In genomic region chr2:84947010-84947593, GRCh38 we compare ENCODE assay signal across 14 cellular contexts. TPM values are rescaled to one million over a fixed set of nuclear protein-coding genes. Genes with fewer than 3 reads are reported as not detected.
A peak's percentile ranks its signal among the peaks of the same experiment; 100 is the strongest.
DNase-seq lines count a peak whose midpoint lies in the region; ATAC-seq, FAIRE-seq and TF ChIP-seq lines count a peak whose summit lies in the region.
"Had no signal": no experiment of that assay in that cellular context is flagged by ENCODE, and none has a peak within 500 bp of the region (broad histone marks: within the 10 kb centered on the region; RNA-seq: fewer than 3 reads in every experiment).

No MANE protein-coding gene starts in this region.

- no peaks in the 10 kb centered on the region for H3K36me3 ChIP-seq in SK-N-SH (replicated peaks in 1 of 2; ENCODE audit: control insufficient read depth in 1 of 2, insufficient read depth in 2 of 2, low read length in 1 of 2)
- no peaks in the 10 kb centered on the region for H3K36me3 ChIP-seq in OCI-LY1 (ENCODE audit: insufficient read depth, low read length)
- H3K36me3 ChIP-seq in GM12878 (ENCODE audit: control insufficient read depth in 2 of 2, insufficient read depth in 2 of 2, low read length in 1 of 2) = peaks cover 0 to 3% of the 10 kb centered on the region in 2 experiments; a peak in 2 of 4 replicates
- no peaks in the 10 kb centered on the region for H3K36me3 ChIP-seq in endodermal cell (ENCODE audit: control insufficient read depth, insufficient read depth, low read length)
- H3K36me3 ChIP-seq in GM23338 (ENCODE audit: insufficient read depth) = no peaks in the 10 kb centered on the region
- H3K36me3 ChIP-seq: HAP-1, right atrium auricular region had no signal

- H3K27me3 Mint-ChIP-seq in nephron progenitor cell (ENCODE audit: low read depth, poor library complexity) (peaks cover 7% of the 10 kb centered on the region), endodermal cell (ENCODE audit: insufficient read depth) (no peaks in the 10 kb centered on the region), GM23338 (ENCODE audit: insufficient read depth, low read depth, poor library complexity) (peaks cover 6% of the 10 kb centered on the region)

- H3K9me3 ChIP-seq in SK-N-SH = no peaks in the 10 kb centered on the region
- no peaks in the 10 kb centered on the region for H3K9me3 ChIP-seq in OCI-LY1 (ENCODE audit: low read length)
- no peaks in the 10 kb centered on the region for H3K9me3 ChIP-seq in GM12878 (replicated peaks; ENCODE audit: control insufficient read depth, insufficient read depth, low read length)
- no peaks in the 10 kb centered on the region for H3K9me3 ChIP-seq in endodermal cell (ENCODE audit: control insufficient read depth, low read length)
- H3K9me3 ChIP-seq: HAP-1, right atrium auricular region, testis had no signal

- no peak overlapping the region for H3K4me3 ChIP-seq in SK-N-SH (ENCODE audit: low read depth in 2 of 2, low read length in 1 of 2)
- H3K4me3 ChIP-seq in OCI-LY1 (ENCODE audit: low read depth, low read length, poor library complexity, severe bottlenecking) = no peak overlapping the region
- peak overlapping the region; percentile 62 for H3K4me3 ChIP-seq in GM12878
- H3K4me3 ChIP-seq in endodermal cell (ENCODE audit: low read length) = no peak overlapping the region
- H3K4me3 ChIP-seq in GM23338 = no peak overlapping the region
- H3K4me3 ChIP-seq: HAP-1, right atrium auricular region, testis had no signal

- H3F3A ChIP-seq in SK-N-SH (replicated peaks; ENCODE audit: insufficient read depth) (peaks cover 7% of the 10 kb centered on the region), OCI-LY1 (ENCODE audit: insufficient read depth, low read length) (no peaks in the 10 kb centered on the region), GM23338 (replicated peaks; ENCODE audit: low read depth) (0 out of 2 replicates have a peak, but pooled peaks cover 3% of the 10 kb centered on the region)

- no TSS peak for BruUV-seq in GM12878 (replicated peaks; lab: Mats Ljungman, UMichigan)

- H3K9me2 ChIP-seq in SK-N-SH (no peaks in the 10 kb centered on the region), OCI-LY1 (ENCODE audit: low read depth, low read length) (no peaks in the 10 kb centered on the region), GM23338 (ENCODE audit: insufficient read depth) (no peaks in the 10 kb centered on the region)

- 83% methylated on average over 10 of the region's 10 CpGs for WGBS in SK-N-SH (ENCODE audit: low lambda C conversion rate)
- WGBS in GM12878 (ENCODE audit: insufficient coverage, insufficient replicate concordance, low lambda C conversion rate, missing lambda C conversion rate) = 82% methylated on average over 10 of the region's 10 CpGs
- 85 to 86% methylated on average over 8 to 10 of the region's 10 CpGs for WGBS in endodermal cell (ENCODE audit: insufficient coverage in 1 of 2, insufficient read length in 1 of 2), 2 experiments

- TF ChIP-seq EP300 in SK-N-SH (IDR thresholded peaks at IDR 0.05; ENCODE audit: borderline replicate concordance in 1 of 2, low read depth in 1 of 2, low read length in 1 of 2) (no peak), GM12878 (IDR thresholded peaks at IDR 0.05; ENCODE audit: borderline replicate concordance in 1 of 2, control insufficient read depth in 1 of 2, low read depth in 2 of 2, low read length in 2 of 2) (no peak)

- H3K4me3 Mint-ChIP-seq in nephron progenitor cell (no peak overlapping the region), endodermal cell (no peak overlapping the region), GM23338 (no peak overlapping the region)

- POLR2A ChIA-PET in SK-N-SH (lab: Yijun Ruan, JAX) = no interaction called here
- POLR2A ChIA-PET in GM12878 (lab: Charles Lee) = interaction anchor here (0.6 to 14.1 kb wide), 19 partner anchors 9 to 490 kb away, joined by 3 to 265 read pairs (median 6); partner anchors contain the start of genes KCMF1 and TMSB10

- H3K4me2 ChIP-seq in SK-N-SH (no peak overlapping the region), OCI-LY1 (ENCODE audit: low read length) (peak overlapping the region; percentile 57; the same call in 1 of the 2 replicates), GM12878 (ENCODE audit: control insufficient read depth, insufficient read depth) (peak overlapping the region; percentile 87), GM23338 (no peak overlapping the region)

- intact Hi-C loops in GM12878 (cut with micrococcal nuclease; ENCODE audit: unreplicated experiment) = no loop called here

- no peaks in the 10 kb centered on the region for H3K27me3 ChIP-seq in SK-N-SH (ENCODE audit: insufficient read depth)
- H3K27me3 ChIP-seq in OCI-LY1 (ENCODE audit: insufficient read depth, low read length) = no peaks in the 10 kb centered on the region
- H3K27me3 ChIP-seq in GM12878 (replicated peaks in 1 of 2; ENCODE audit: control insufficient read depth in 2 of 2, insufficient read depth in 2 of 2, low read length in 1 of 2) = no peaks in the 10 kb centered on the region
- H3K27me3 ChIP-seq in endodermal cell (ENCODE audit: control insufficient read depth, insufficient read depth, low read length, poor library complexity, severe bottlenecking) = no peaks in the 10 kb centered on the region
- H3K27me3 ChIP-seq in GM23338 (ENCODE audit: insufficient read depth) = no peaks in the 10 kb centered on the region
- H3K27me3 ChIP-seq: right atrium auricular region, testis had no signal

- H4K20me1 ChIP-seq in SK-N-SH (ENCODE audit: insufficient read depth) = no peaks in the 10 kb centered on the region
- no peaks in the 10 kb centered on the region for H4K20me1 ChIP-seq in OCI-LY1 (ENCODE audit: insufficient read depth, low read length)
- no peaks in the 10 kb centered on the region for H4K20me1 ChIP-seq in GM12878 (ENCODE audit: control insufficient read depth, insufficient read depth)
- H4K20me1 ChIP-seq in GM23338 (replicated peaks; ENCODE audit: insufficient read depth) = no peaks in the 10 kb centered on the region; the same call in 1 of the 2 replicates

- H3K9ac ChIP-seq in SK-N-SH (peak overlapping the region; percentile 25; the same call in 1 of the 2 replicates), OCI-LY1 (ENCODE audit: low read length) (peak overlapping the region; percentile 42; the same call in 1 of the 2 replicates), GM12878 (ENCODE audit: control insufficient read depth, insufficient read depth, low read length) (peak overlapping the region; percentile 36; the same call in 1 of the 2 replicates), endodermal cell (ENCODE audit: extremely low read depth, low read length, poor library complexity, severe bottlenecking) (no peak overlapping the region)

- no peak overlapping the region for H2AFZ ChIP-seq in SK-N-SH (ENCODE audit: low read depth)
- no peak overlapping the region for H2AFZ ChIP-seq in OCI-LY1 (ENCODE audit: low read length)
- H2AFZ ChIP-seq in GM12878 (ENCODE audit: control insufficient read depth, low read depth, low read length) = no peak overlapping the region
- H2AFZ ChIP-seq in GM23338 = no peak overlapping the region

- SMC1A ChIA-PET in GM12878 (lab: Charles Lee; ENCODE audit: uncharacterized antibody, unreplicated experiment) = interaction anchor here (0.7 to 22.1 kb wide), 14 partner anchors 9 to 206 kb away, joined by 3 to 378 read pairs (median 14); partner anchors contain the start of gene KCMF1

- H3K27ac ChIP-seq in SK-N-SH (ENCODE audit: low read depth in 2 of 2, low read length in 1 of 2) (peak overlapping the region in 1 of 2 experiments; percentile 75; a peak in 2 of 4 replicates), OCI-LY1 (ENCODE audit: low read depth, low read length, poor library complexity, severe bottlenecking) (peak overlapping the region; percentile 92), GM12878 (ENCODE audit: control insufficient read depth, insufficient read depth) (peak overlapping the region; percentile 100), endodermal cell (ENCODE audit: low read depth, low read length) (no peak overlapping the region), GM23338 (ENCODE audit: low read depth) (no peak overlapping the region)
- H3K27ac ChIP-seq: 22Rv1, right atrium auricular region, testis had no signal

- H3K27ac Mint-ChIP-seq in nephron progenitor cell = peak overlapping the region; percentile 83
- H3K27ac Mint-ChIP-seq in endodermal cell = no peak overlapping the region
- no peak overlapping the region for H3K27ac Mint-ChIP-seq in GM23338

- CTCF ChIA-PET in SK-N-SH (lab: Yijun Ruan, JAX) (interaction anchor here (1.2 to 9.0 kb wide), 2 partner anchors 11 to 21 kb away, joined by 3 to 78 read pairs; no protein-coding TSS in a partner anchor), GM12878 (lab: Yijun Ruan, JAX) (interaction anchor here (0.7 to 11.7 kb wide), 20 partner anchors 9 to 354 kb away, joined by 3 to 275 read pairs (median 4); partner anchors contain the start of gene KCMF1)

- no peak for FAIRE-seq in GM12878 (lab: Jason Lieb, UNC)
- FAIRE-seq: TTC549 had no signal

- TF ChIP-seq RAD21 in SK-N-SH (IDR thresholded peaks at IDR 0.05; ENCODE audit: low read length) (no peak), GM12878 (IDR thresholded peaks at IDR 0.05; ENCODE audit: insufficient read depth, low read depth, low read length) (no peak)

- no peaks in the 10 kb centered on the region; the same call in 1 of the 2 replicates for H3K79me2 ChIP-seq in SK-N-SH (ENCODE audit: insufficient read depth)
- no peaks in the 10 kb centered on the region for H3K79me2 ChIP-seq in OCI-LY1 (ENCODE audit: insufficient read depth, low read length)
- H3K79me2 ChIP-seq in GM12878 (ENCODE audit: control insufficient read depth, insufficient read depth, low read length) = peaks cover 56% of the 10 kb centered on the region
- H3K79me2 ChIP-seq in GM23338 (replicated peaks; ENCODE audit: insufficient read depth) = no peaks in the 10 kb centered on the region

- no peaks in the 10 kb centered on the region for H3K36me3 Mint-ChIP-seq in nephron progenitor cell (ENCODE audit: low read depth)
- H3K36me3 Mint-ChIP-seq in endodermal cell (ENCODE audit: low read depth) = no peaks in the 10 kb centered on the region
- H3K36me3 Mint-ChIP-seq in GM23338 (ENCODE audit: low read depth) = no peaks in the 10 kb centered on the region

- no peak for TF ChIP-seq POLR2A in GM12878 (IDR thresholded peaks at IDR 0.05; ENCODE audit: low read depth, low read length)

- ATAC-seq in SK-N-SH treated with all-trans-retinoic acid at 6 μM for 48 hours (no peak), GM12878 (no peak), GM23338 (no peak)

- RAD21 ChIA-PET in GM12878 (lab: Charles Lee; ENCODE audit: unreplicated experiment) = interaction anchor here (0.7 to 10.8 kb wide), 14 partner anchors 9 to 353 kb away, joined by 3 to 300 read pairs (median 14); partner anchors contain the start of gene KCMF1

- H3K9me3 Mint-ChIP-seq in nephron progenitor cell = no peaks in the 10 kb centered on the region
- no peaks in the 10 kb centered on the region for H3K9me3 Mint-ChIP-seq in endodermal cell
- H3K9me3 Mint-ChIP-seq in GM23338 = no peaks in the 10 kb centered on the region; the same call in 2 of the 3 replicates

- TF ChIP-seq CTCF in SK-N-SH (IDR thresholded peaks at IDR 0.05) (no peak), OCI-LY1 (IDR thresholded peaks at IDR 0.05; ENCODE audit: low read length) (no peak), GM12878 (IDR thresholded peaks at IDR 0.05 in 2 of 3, conservative IDR thresholded peaks at IDR 0.05 in 1 of 3; ENCODE audit: control insufficient read depth in 2 of 3, extremely low read depth in 1 of 3, insufficient read depth in 1 of 3, low read depth in 3 of 3, low read length in 3 of 3) (no peak), nephron progenitor cell (IDR thresholded peaks at IDR 0.05) (no peak), endodermal cell (conservative IDR thresholded peaks at IDR 0.05) (no peak), GM23338 (conservative IDR thresholded peaks at IDR 0.05; ENCODE audit: low read depth in 2 of 2) (no peak)

- in situ Hi-C loops in GM12878 (cut with MboI) (loop anchor here (25.0 kb wide), 1 partner anchor 1490 kb away; the partner anchor contains the start of gene KDM3A), KBM-7 (cut with MboI; ENCODE audit: low pct_unique_long_range_greater_than_20kb, low sequenced_read_pairs) (no loop called here)

- H3K4me1 ChIP-seq in SK-N-SH (ENCODE audit: control insufficient read depth in 1 of 2, insufficient read depth in 2 of 2, low read depth in 1 of 2, low read length in 1 of 2) (peaks cover 0 to 9% of the 10 kb centered on the region in 2 experiments; a peak in 1 of 4 replicates), OCI-LY1 (ENCODE audit: insufficient read depth, low read length, severe bottlenecking) (peaks cover 21% of the 10 kb centered on the region), GM12878 (ENCODE audit: control insufficient read depth, insufficient read depth, low read length) (peaks cover 24% of the 10 kb centered on the region), endodermal cell (ENCODE audit: control insufficient read depth, insufficient read depth, low read length) (no peaks in the 10 kb centered on the region), GM23338 (ENCODE audit: insufficient read depth) (peaks cover 8% of the 10 kb centered on the region; the same call in 1 of the 2 replicates)
- H3K4me1 ChIP-seq: HAP-1, right atrium auricular region, testis had no signal

- H3K4me1 Mint-ChIP-seq in nephron progenitor cell (no peaks in the 10 kb centered on the region), endodermal cell (peaks cover 4% of the 10 kb centered on the region), GM23338 (peaks cover 17% of the 10 kb centered on the region)

- DNase-seq in SK-N-SH (no peak), GM12878 (ENCODE audit: low read depth, low spot score) (no peak), nephron progenitor cell (no peak), endodermal cell (no peak), GM23338 (ENCODE audit: low spot score) (no peak), KBM-7 (no peak)
- DNase-seq: NCI-H2081 treated with DMSO at 0.1 percent for 48 hours, testis had no signal

RNA-seq across cellular contexts. Expression of gene KCMF1, which starts 23.9 kb away (rescaled TPM):
- 37.0 and 51.2 TPM in 2 replicates for polyA plus RNA-seq in SK-N-SH (2012; rRNA removed)
- polyA plus RNA-seq in SK-N-SH (2012; cell fraction: cytosol; rRNA removed) = 51.9 and 60.8 TPM in 2 replicates
- polyA plus RNA-seq in SK-N-SH (2012; cell fraction: nucleus; rRNA removed) = 13.7 and 27.2 TPM in 2 replicates
- total RNA-seq in GM12878 (2013; cell fraction: nucleolus; rRNA removed) = 33.2 and 42.8 TPM in 2 replicates
- total RNA-seq in GM12878 (2014; rRNA removed) = 38.8 and 45.1 TPM in 2 replicates
- total RNA-seq in GM12878 (2014; rRNA removed; fragmentation: Illumina TruSeq; extraction: Trizol) = 48.2 and 51.8 TPM in 2 replicates
- total RNA-seq in GM12878 (2021) = 77.1 and 82.5 TPM in 2 replicates
- polyA plus RNA-seq in GM12878 (2011; ENCODE audit: low read depth) = 20.8 TPM
- 124 and 137 TPM in 2 replicates for polyA plus RNA-seq in GM12878 (2011; rRNA removed)
- polyA plus RNA-seq in GM12878 (2011; cell fraction: cytosol; rRNA removed) = 57.2 and 79.4 TPM in 2 replicates
- polyA plus RNA-seq in GM12878 (2011; cell fraction: nucleus; rRNA removed) = 49.0 and 62.0 TPM in 2 replicates
- polyA plus RNA-seq in GM12878 (2012) = 39.3 and 61.9 TPM in 2 replicates
- polyA plus RNA-seq in GM12878 (2014; fragmentation: Illumina TruSeq; extraction: Trizol) = 48.2 and 72.3 TPM in 2 replicates
- 1 to 10 TPM; 8.4 to 9.8 TPM for polyA plus RNA-seq in GM12878 (2014; fragmentation: Nextera tagmentation; extraction: Ambion mirVana)
- 43.1 and 47.1 TPM in 2 replicates for polyA plus RNA-seq in GM12878 (2014; rRNA removed)
- 10 to 100 TPM; 27.2 to 30.6 TPM for polyA plus RNA-seq in GM12878 (2016; fragmentation: Nextera tagmentation; extraction: Ambion mirVana)
- polyA minus RNA-seq in GM12878 (2011; rRNA and poly(A)+ RNA removed) = 67.5 and 162 TPM in 2 replicates
- polyA minus RNA-seq in GM12878 (2011; cell fraction: cytosol; rRNA and poly(A)+ RNA removed) = 26.2 and 45.2 TPM in 2 replicates
- polyA minus RNA-seq in GM12878 (2011; cell fraction: nucleus; rRNA and poly(A)+ RNA removed) = 12.5 and 16.6 TPM in 2 replicates
- total RNA-seq in endodermal cell = 10 to 100 TPM; 71.8 to 86.8 TPM
- polyA plus RNA-seq in endodermal cell (2013, experiment 1 of 2) = 77.4 TPM
- 68.3 TPM for polyA plus RNA-seq in endodermal cell (2013, experiment 2 of 2)
- total RNA-seq in GM23338 (2014; rRNA removed; shearing (Covaris generic)) = 120 and 129 TPM in 2 replicates
- 29.3 and 39.4 TPM in 2 replicates for polyA plus RNA-seq in GM23338 (2016; fragmentation: Nextera tagmentation; extraction: Ambion mirVana)

RNA-seq across cellular contexts. Expression of gene TMSB10, which starts 41.6 kb away (rescaled TPM):
- polyA plus RNA-seq in SK-N-SH (2012; rRNA removed) (3,924 and 7,920 TPM in 2 replicates), GM12878 (2011; rRNA removed) (1,406 and 1,750 TPM in 2 replicates), GM12878 (2014; fragmentation: Illumina TruSeq; extraction: Trizol) (3,467 and 4,619 TPM in 2 replicates), GM12878 (2014; fragmentation: Nextera tagmentation; extraction: Ambion mirVana) (1,000 to 10,000 TPM; 2,817 to 3,116 TPM), GM12878 (2014; rRNA removed) (3,894 and 4,860 TPM in 2 replicates), GM12878 (2016; fragmentation: Nextera tagmentation; extraction: Ambion mirVana) (1,000 to 10,000 TPM; 3,322 to 3,441 TPM), GM23338 (2016; fragmentation: Nextera tagmentation; extraction: Ambion mirVana) (2,942 and 3,166 TPM in 2 replicates)
- polyA plus RNA-seq in SK-N-SH (2012; cell fraction: cytosol; rRNA removed) = 5,618 and 8,173 TPM in 2 replicates
- 1,784 and 3,464 TPM in 2 replicates for polyA plus RNA-seq in SK-N-SH (2012; cell fraction: nucleus; rRNA removed)
- 67.1 and 76.3 TPM in 2 replicates for total RNA-seq in GM12878 (2013; cell fraction: nucleolus; rRNA removed)
- total RNA-seq in GM12878 (2014; rRNA removed) (3,507 and 4,221 TPM in 2 replicates), GM12878 (2014; rRNA removed; fragmentation: Illumina TruSeq; extraction: Trizol) (4,753 and 4,822 TPM in 2 replicates), GM12878 (2021) (2,058 and 2,139 TPM in 2 replicates), endodermal cell (1,000 to 10,000 TPM; 2,719 to 2,976 TPM)
- 6,013 TPM for polyA plus RNA-seq in GM12878 (2011; ENCODE audit: low read depth)
- 3,271 and 3,283 TPM in 2 replicates for polyA plus RNA-seq in GM12878 (2011; cell fraction: cytosol; rRNA removed)
- polyA plus RNA-seq in GM12878 (2011; cell fraction: nucleus; rRNA removed) = 1,725 and 2,378 TPM in 2 replicates
- 2,269 and 3,344 TPM in 2 replicates for polyA plus RNA-seq in GM12878 (2012)
- polyA minus RNA-seq in GM12878 (2011; rRNA and poly(A)+ RNA removed) = 292 and 578 TPM in 2 replicates
- polyA minus RNA-seq in GM12878 (2011; cell fraction: cytosol; rRNA and poly(A)+ RNA removed) = 348 and 356 TPM in 2 replicates
- 66.1 and 66.3 TPM in 2 replicates for polyA minus RNA-seq in GM12878 (2011; cell fraction: nucleus; rRNA and poly(A)+ RNA removed)
- polyA plus RNA-seq in endodermal cell (2013, experiment 1 of 2) = 2,581 TPM
- polyA plus RNA-seq in endodermal cell (2013, experiment 2 of 2) = 2,852 TPM
- 834 and 976 TPM in 2 replicates for total RNA-seq in GM23338 (2014; rRNA removed; shearing (Covaris generic))

Comparison
In these comparisons a context has a peak if more than half of its experiments do, and no peak if none do; other contexts are left out.
1. H3K27ac ChIP-seq: peak in OCI-LY1 (single experiment) and GM12878 (single experiment); none in endodermal cell (single experiment) and GM23338 (single experiment).
2. H3K4me2 ChIP-seq: peak in OCI-LY1 (single experiment) and GM12878 (single experiment); none in SK-N-SH (single experiment) and GM23338 (single experiment).